ENCODE assay signal across 9 cellular contexts in the genomic region with DNA sequence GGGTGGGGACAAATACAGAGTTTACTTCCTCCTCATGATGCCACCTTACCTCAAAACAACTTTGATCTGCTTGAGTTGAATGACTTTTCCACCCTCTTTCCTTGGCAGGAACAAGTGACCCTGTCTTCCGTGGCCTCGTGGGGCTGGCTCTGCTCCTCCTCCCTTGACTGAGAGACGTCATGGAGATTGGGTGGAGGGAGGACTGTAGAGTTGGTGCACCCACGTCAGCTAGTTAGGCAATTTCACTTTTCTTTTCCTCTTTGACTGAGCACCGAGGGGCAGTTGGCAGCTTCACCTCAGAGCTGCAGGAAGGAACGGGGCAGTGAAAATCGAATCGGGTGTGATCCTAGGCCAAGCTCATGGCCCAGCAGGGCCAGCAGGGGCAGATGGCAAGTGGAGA. TPM values are rescaled to one million over a fixed set of nuclear protein-coding genes. Genes with fewer than 3 reads are reported as not detected.
DNase-seq lines count a peak whose midpoint lies in the region; ATAC-seq and TF ChIP-seq lines count a peak whose summit lies in the region.
"Had no signal": no experiment of that assay in that cellular context is flagged by ENCODE, and none has a peak within 500 bp of the region (broad histone marks: within the 10 kb centered on the region; RNA-seq: fewer than 3 reads in every experiment).

Gene SP140 (plus strand): TSS at position 251 of the 400 bp plus-strand sequence. CDS start 109 bp downstream, at position 360.

- TF ChIP-seq CTCF in MM.1S (IDR thresholded peaks at IDR 0.05; ENCODE audit: low read length) = 0 out of 2 replicates have a peak, but pooled peaks have one; percentile 13
- no peak for TF ChIP-seq CTCF in SK-N-SH (IDR thresholded peaks at IDR 0.05)

- peak within 1 kb of the TSS; percentile 55 for H2AFZ ChIP-seq in MM.1S (ENCODE audit: low read length)
- H2AFZ ChIP-seq in SK-N-SH (ENCODE audit: low read depth) = no peak within 1 kb of the TSS

- H4K20me1 ChIP-seq in MM.1S (ENCODE audit: insufficient read depth, low read length) (no peaks in the 10 kb centered on the region), SK-N-SH (ENCODE audit: insufficient read depth) (no peaks in the 10 kb centered on the region)

- CTCF ChIA-PET in SK-N-SH (lab: Yijun Ruan, JAX) = no interaction called here

- H3K79me2 ChIP-seq in MM.1S (ENCODE audit: low read length) (peaks cover 34% of the 10 kb centered on the region), SK-N-SH (ENCODE audit: insufficient read depth) (no peaks in the 10 kb centered on the region)

- no peak for TF ChIP-seq RAD21 in SK-N-SH (IDR thresholded peaks at IDR 0.05; ENCODE audit: low read length)

- ATAC-seq in GM21381 (IDR thresholded peaks at IDR 0.05; ENCODE audit: unreplicated experiment) = peak; percentile 73

- DNase-seq in CD1c-positive myeloid dendritic cell (ENCODE audit: extremely low spot score) (peak; percentile 82), MM.1S (peak; percentile 90), SKM-1 (lab: John Stamatoyannopoulos, UW; ENCODE audit: unreplicated experiment) (no peak), SK-N-SH (no peak)
- DNase-seq in activated T-helper 9 cell treated with anti-CD3 and anti-CD28 coated beads, Interleukin-2, amount 50 U/mL, for 16 hours (ENCODE audit: low read depth) = peak; percentile 64

- H3K4me3 ChIP-seq in MM.1S (ENCODE audit: low read length) = peak within 1 kb of the TSS; percentile 64
- H3K4me3 ChIP-seq in mucosa of stomach (ENCODE audit: low read length) = no peak within 1 kb of the TSS
- H3K4me3 ChIP-seq in thymus (ENCODE audit: low read length) = peak within 1 kb of the TSS; percentile 6
- H3K4me3 ChIP-seq in SK-N-SH (ENCODE audit: low read depth in 2 of 2, low read length in 1 of 2) = no peak within 1 kb of the TSS
- H3K4me3 ChIP-seq: cardiac muscle cell had no signal

- H3K4me2 ChIP-seq in MM.1S (ENCODE audit: low read depth, low read length) (peak within 1 kb of the TSS; percentile 70), SK-N-SH (no peak within 1 kb of the TSS)

- peaks cover 16% of the 10 kb centered on the region for H3F3A ChIP-seq in MM.1S (ENCODE audit: insufficient read depth, low read length)
- H3F3A ChIP-seq in SK-N-SH (replicated peaks; ENCODE audit: insufficient read depth) = no peaks in the 10 kb centered on the region

- peaks cover 24% of the 10 kb centered on the region for H3K4me1 ChIP-seq in MM.1S (ENCODE audit: low read length)
- H3K4me1 ChIP-seq in mucosa of stomach (ENCODE audit: control insufficient read depth, insufficient read depth, low read length) = peaks cover 2% of the 10 kb centered on the region
- peaks cover under 1% of the 10 kb centered on the region for H3K4me1 ChIP-seq in thymus (ENCODE audit: control insufficient read depth, insufficient read depth, low read length)
- no peaks in the 10 kb centered on the region for H3K4me1 ChIP-seq in SK-N-SH (ENCODE audit: control insufficient read depth in 1 of 2, insufficient read depth in 2 of 2, low read depth in 1 of 2, low read length in 1 of 2)

- H3K9me2 ChIP-seq in MM.1S (replicated peaks; ENCODE audit: insufficient read depth, low read length) (no peaks in the 10 kb centered on the region), SK-N-SH (no peaks in the 10 kb centered on the region)

- TF ChIP-seq EP300 in SK-N-SH (IDR thresholded peaks at IDR 0.05; ENCODE audit: borderline replicate concordance in 1 of 2, low read depth in 1 of 2, low read length in 1 of 2) = no peak

- POLR2A ChIA-PET in SK-N-SH (lab: Yijun Ruan, JAX) = no interaction called here

- H3K9me3 ChIP-seq in MM.1S (replicated peaks; ENCODE audit: insufficient read depth, low read length) = no peaks in the 10 kb centered on the region
- H3K9me3 ChIP-seq in mucosa of stomach (ENCODE audit: control insufficient read depth, low read length) = no peaks in the 10 kb centered on the region
- H3K9me3 ChIP-seq in thymus (ENCODE audit: control insufficient read depth) = no peaks in the 10 kb centered on the region
- no peaks in the 10 kb centered on the region for H3K9me3 ChIP-seq in SK-N-SH

- H3K9ac ChIP-seq in MM.1S (ENCODE audit: low read length) (peak within 1 kb of the TSS; percentile 65), mucosa of stomach (ENCODE audit: low read length) (peak within 1 kb of the TSS; percentile 33), SK-N-SH (no peak within 1 kb of the TSS)

- WGBS in thymus = 83% methylated on average over 8 of the region's 8 CpGs
- WGBS in SK-N-SH (ENCODE audit: low lambda C conversion rate) = 55% methylated on average over 7 of the region's 8 CpGs

- H3K27me3 ChIP-seq in MM.1S (replicated peaks; ENCODE audit: insufficient read depth, low read length) (no peaks in the 10 kb centered on the region), mucosa of stomach (ENCODE audit: control insufficient read depth, insufficient read depth, low read length) (no peaks in the 10 kb centered on the region), thymus (ENCODE audit: control insufficient read depth, insufficient read depth) (no peaks in the 10 kb centered on the region), SK-N-SH (ENCODE audit: insufficient read depth) (no peaks in the 10 kb centered on the region)
- H3K27me3 ChIP-seq: cardiac muscle cell had no signal

- H3K36me3 ChIP-seq in MM.1S (replicated peaks; ENCODE audit: insufficient read depth, low read length) = no peaks in the 10 kb centered on the region
- H3K36me3 ChIP-seq in mucosa of stomach (ENCODE audit: control insufficient read depth, insufficient read depth, low read length) = no peaks in the 10 kb centered on the region
- H3K36me3 ChIP-seq in thymus (ENCODE audit: control insufficient read depth, insufficient read depth) = no peaks in the 10 kb centered on the region
- no peaks in the 10 kb centered on the region for H3K36me3 ChIP-seq in SK-N-SH (replicated peaks in 1 of 2; ENCODE audit: control insufficient read depth in 1 of 2, insufficient read depth in 2 of 2, low read length in 1 of 2)
- H3K36me3 ChIP-seq: cardiac muscle cell had no signal

- peak within 1 kb of the TSS; percentile 78 for H3K27ac ChIP-seq in MM.1S (ENCODE audit: low read length)
- H3K27ac ChIP-seq in thymus (ENCODE audit: low read depth) = peak within 1 kb of the TSS; percentile 85
- no peak within 1 kb of the TSS for H3K27ac ChIP-seq in SK-N-SH (ENCODE audit: low read depth in 2 of 2, low read length in 1 of 2)
- H3K27ac ChIP-seq: cardiac muscle cell had no signal

TF ChIP-seq in SK-N-SH, 30 proteins besides CTCF, POLR2A, EP300 and RAD21 (continues in another document):
- no peak for TF ChIP-seq CHD2 (IDR thresholded peaks at IDR 0.05; ENCODE audit: low read length, partially characterized antibody)
- no peak for TF ChIP-seq YY1 (IDR thresholded peaks at IDR 0.05; ENCODE audit: low read depth)
- no peak for TF ChIP-seq EZH2phosphoT487 (IDR thresholded peaks at IDR 0.05; ENCODE audit: borderline replicate concordance, low read depth)
- TF ChIP-seq, protein P1, sequence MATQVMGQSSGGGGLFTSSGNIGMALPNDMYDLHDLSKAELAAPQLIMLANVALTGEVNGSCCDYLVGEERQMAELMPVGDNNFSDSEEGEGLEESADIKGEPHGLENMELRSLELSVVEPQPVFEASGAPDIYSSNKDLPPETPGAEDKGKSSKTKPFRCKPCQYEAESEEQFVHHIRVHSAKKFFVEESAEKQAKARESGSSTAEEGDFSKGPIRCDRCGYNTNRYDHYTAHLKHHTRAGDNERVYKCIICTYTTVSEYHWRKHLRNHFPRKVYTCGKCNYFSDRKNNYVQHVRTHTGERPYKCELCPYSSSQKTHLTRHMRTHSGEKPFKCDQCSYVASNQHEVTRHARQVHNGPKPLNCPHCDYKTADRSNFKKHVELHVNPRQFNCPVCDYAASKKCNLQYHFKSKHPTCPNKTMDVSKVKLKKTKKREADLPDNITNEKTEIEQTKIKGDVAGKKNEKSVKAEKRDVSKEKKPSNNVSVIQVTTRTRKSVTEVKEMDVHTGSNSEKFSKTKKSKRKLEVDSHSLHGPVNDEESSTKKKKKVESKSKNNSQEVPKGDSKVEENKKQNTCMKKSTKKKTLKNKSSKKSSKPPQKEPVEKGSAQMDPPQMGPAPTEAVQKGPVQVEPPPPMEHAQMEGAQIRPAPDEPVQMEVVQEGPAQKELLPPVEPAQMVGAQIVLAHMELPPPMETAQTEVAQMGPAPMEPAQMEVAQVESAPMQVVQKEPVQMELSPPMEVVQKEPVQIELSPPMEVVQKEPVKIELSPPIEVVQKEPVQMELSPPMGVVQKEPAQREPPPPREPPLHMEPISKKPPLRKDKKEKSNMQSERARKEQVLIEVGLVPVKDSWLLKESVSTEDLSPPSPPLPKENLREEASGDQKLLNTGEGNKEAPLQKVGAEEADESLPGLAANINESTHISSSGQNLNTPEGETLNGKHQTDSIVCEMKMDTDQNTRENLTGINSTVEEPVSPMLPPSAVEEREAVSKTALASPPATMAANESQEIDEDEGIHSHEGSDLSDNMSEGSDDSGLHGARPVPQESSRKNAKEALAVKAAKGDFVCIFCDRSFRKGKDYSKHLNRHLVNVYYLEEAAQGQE (IDR thresholded peaks at IDR 0.05; ENCODE audit: low read depth, low read length) = no peak
- TF ChIP-seq RFX5 (IDR thresholded peaks at IDR 0.05; ENCODE audit: low read length) = no peak
- TF ChIP-seq GABPA (IDR thresholded peaks at IDR 0.05; ENCODE audit: low read depth) = no peak
- TF ChIP-seq, protein P2, sequence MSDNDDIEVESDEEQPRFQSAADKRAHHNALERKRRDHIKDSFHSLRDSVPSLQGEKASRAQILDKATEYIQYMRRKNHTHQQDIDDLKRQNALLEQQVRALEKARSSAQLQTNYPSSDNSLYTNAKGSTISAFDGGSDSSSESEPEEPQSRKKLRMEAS (IDR thresholded peaks at IDR 0.05; ENCODE audit: low read depth) = no peak
- TF ChIP-seq JUND (IDR thresholded peaks at IDR 0.05) = no peak
- no peak for TF ChIP-seq FOXJ3 (CRISPR knock-in tag; IDR thresholded peaks at IDR 0.05)
- TF ChIP-seq PBX3 (IDR thresholded peaks at IDR 0.05) = no peak
- no peak for TF ChIP-seq MXI1 (IDR thresholded peaks at IDR 0.05; ENCODE audit: low read depth, low read length)
- TF ChIP-seq NFIC (IDR thresholded peaks at IDR 0.05; ENCODE audit: borderline replicate concordance) = no peak
- TF ChIP-seq FOSL2 (IDR thresholded peaks at IDR 0.05; ENCODE audit: borderline replicate concordance, low read depth) = no peak
- no peak for TF ChIP-seq MEF2A (IDR thresholded peaks at IDR 0.05; ENCODE audit: borderline replicate concordance, low read depth)

RNA-seq across cellular contexts. Expression of gene SP140, which starts in this region (rescaled TPM):
- polyA plus RNA-seq in thymus = 10.5 TPM
- polyA plus RNA-seq in SK-N-SH (2012; rRNA removed) = 0.71 and 0.75 TPM in 2 replicates
- 0.30 and 0.57 TPM in 2 replicates for polyA plus RNA-seq in SK-N-SH (2012; cell fraction: cytosol; rRNA removed)
- 1.9 and 3.0 TPM in 2 replicates for polyA plus RNA-seq in SK-N-SH (2012; cell fraction: nucleus; rRNA removed)

Comparison
In these comparisons a context has a peak if more than half of its experiments do, and no peak if none do; other contexts are left out.
1. DNase-seq: peak in CD1c-positive myeloid dendritic cell (single experiment), MM.1S (single experiment) and activated T-helper 9 cell treated with anti-CD3 and anti-CD28 coated beads, Interleukin-2, amount 50 U/mL, for 16 hours (single experiment); none in SKM-1 (single experiment) and SK-N-SH (single experiment).
2. H3K27ac ChIP-seq: peak in MM.1S (single experiment) and thymus (single experiment); none in SK-N-SH (0 of 2).
3. H3K4me3 ChIP-seq: peak in MM.1S (single experiment) and thymus (single experiment); none in mucosa of stomach (single experiment) and SK-N-SH (0 of 2).